In genomic region chr1:156077430-156077760, GRCh38 we compare ENCODE assay signal across 1 cellular context.
TF ChIP-seq lines count a peak whose summit lies in the region.

No MANE protein-coding gene starts in this region.

TF ChIP-seq in H1, 55 proteins besides CTCF, POLR2A, EP300 and RAD21:
- TF ChIP-seq USF2 (IDR thresholded peaks at IDR 0.05; ENCODE audit: low read length), result no peak
- no peak for TF ChIP-seq ASH2L (IDR thresholded peaks at IDR 0.05; ENCODE audit: low read length)
- no peak for TF ChIP-seq KDM5A (IDR thresholded peaks at IDR 0.05; ENCODE audit: low read length)
- TF ChIP-seq MAX (IDR thresholded peaks at IDR 0.05), result no peak
- TF ChIP-seq KDM1A (IDR thresholded peaks at IDR 0.05; ENCODE audit: borderline replicate concordance, low read length), result no peak
- TF ChIP-seq CTBP2 (IDR thresholded peaks at IDR 0.05; ENCODE audit: borderline replicate concordance, insufficient read depth, insufficient read length, low read length), result no peak
- no peak for TF ChIP-seq BRCA1 (IDR thresholded peaks at IDR 0.05; ENCODE audit: low read depth, low read length)
- TF ChIP-seq TAF1 (IDR thresholded peaks at IDR 0.05; ENCODE audit: low read depth, low read length), result no peak
- TF ChIP-seq CBX5 (IDR thresholded peaks at IDR 0.05; ENCODE audit: low read depth, low read length), result no peak
- no peak for TF ChIP-seq GABPA (IDR thresholded peaks at IDR 0.05; ENCODE audit: borderline replicate concordance, insufficient read depth, low read length)
- no peak for TF ChIP-seq YY1 (IDR thresholded peaks at IDR 0.05; ENCODE audit: low read depth, low read length)
- TF ChIP-seq CHD1 (IDR thresholded peaks at IDR 0.05; ENCODE audit: low read depth, low read length), result no peak
- no peak for TF ChIP-seq RBBP5 (IDR thresholded peaks at IDR 0.05; ENCODE audit: borderline replicate concordance, low read depth, low read length)
